Comparison of ENCODE assay signal across 19 cellular contexts in genomic region chr1:41762251-41762650, GRCh38.
DNase-seq lines count a peak whose midpoint lies in the region; ATAC-seq, FAIRE-seq and TF ChIP-seq lines count a peak whose summit lies in the region.
"Had no signal": no experiment of that assay in that cellular context is flagged by ENCODE, and none has a peak within 500 bp of the region (broad histone marks: within the 10 kb centered on the region; RNA-seq: fewer than 3 reads in every experiment).

No MANE protein-coding gene starts in this region.

- H3K23ac ChIP-seq in IMR-90 (ENCODE audit: low read depth, low read length) (no peak overlapping the region), H1 (ENCODE audit: insufficient read length) (no peak overlapping the region)

- H3K9me3 Mint-ChIP-seq in neural progenitor cell (no peaks in the 10 kb centered on the region), T-cell (peaks cover 2 to 11% (median 4%) of the 10 kb centered on the region in 3 donors)
- H3K9me3 Mint-ChIP-seq: CD8-positive, alpha-beta T cell; HFFc6 had no signal

- H2BK20ac ChIP-seq in IMR-90 (ENCODE audit: low read depth, low read length) (no peak overlapping the region), H1 (ENCODE audit: low read length) (no peak overlapping the region)

- no peak overlapping the region for H3K14ac ChIP-seq in IMR-90 (replicated peaks; ENCODE audit: low read depth, low read length)
- no peak overlapping the region for H3K14ac ChIP-seq in H1 (ENCODE audit: insufficient read length)

- H3K27me3 Mint-ChIP-seq in neural progenitor cell (ENCODE audit: insufficient read depth, low read depth) (peaks cover 7% of the 10 kb centered on the region), T-cell (no peaks in the 10 kb centered on the region)
- H3K27me3 Mint-ChIP-seq: IgD-negative memory B cell had no signal

- H4K5ac ChIP-seq in IMR-90 (ENCODE audit: low read depth, low read length) (no peak overlapping the region), H1 (ENCODE audit: insufficient read length, low read depth, low read length) (no peak overlapping the region)

- TF ChIP-seq CTCF in IMR-90 (conservative IDR thresholded peaks at IDR 0.05; ENCODE audit: low read depth, low read length) (no peak), H1 (IDR thresholded peaks at IDR 0.05; ENCODE audit: control extremely low read depth in 1 of 3, insufficient read depth in 1 of 3, low read depth in 1 of 3, low read length in 3 of 3) (peak; percentile 77 to 82 (median 81)), neural progenitor cell (IDR thresholded peaks at IDR 0.05) (peak; percentile 54)

- no peaks in the 10 kb centered on the region for H3K23me2 ChIP-seq in H1 (ENCODE audit: low read depth, low read length)

- POLR2A ChIA-PET in IMR-90 (lab: Charles Lee; ENCODE audit: unreplicated experiment) (no interaction called here), H1 (lab: Charles Lee; ENCODE audit: partially characterized antibody) (no interaction called here), T-cell (lab: Charles Lee) (no interaction called here)

- no peaks in the 10 kb centered on the region for H3K36me3 ChIP-seq in IMR-90 (ENCODE audit: control insufficient read depth, insufficient read depth, low read length)
- no peaks in the 10 kb centered on the region; a peak in 1 of 8 replicates for H3K36me3 ChIP-seq in H1 (ENCODE audit: control insufficient read depth in 2 of 4, insufficient read depth in 4 of 4, low read length in 3 of 4)
- H3K36me3 ChIP-seq in neural progenitor cell, result no peaks in the 10 kb centered on the region
- H3K36me3 ChIP-seq: BE2C had no signal

- H3K27ac ChIP-seq in IMR-90 (ENCODE audit: insufficient read depth, low read length) (no peak overlapping the region), H1 (ENCODE audit: low read depth, low read length) (no peak overlapping the region), neural progenitor cell (no peak overlapping the region)

- no peak overlapping the region for H2BK5ac ChIP-seq in IMR-90 (ENCODE audit: low read depth, low read length, poor library complexity, severe bottlenecking)
- no peak overlapping the region for H2BK5ac ChIP-seq in H1 (ENCODE audit: low read depth, low read length)

- intact Hi-C loops in IMR-90 (cut with micrococcal nuclease), result no loop called here

- no peak for TF ChIP-seq EP300 in H1 (IDR thresholded peaks at IDR 0.05; ENCODE audit: borderline replicate concordance in 1 of 2, low read depth in 2 of 2, low read length in 2 of 2)

- TF ChIP-seq RAD21 in IMR-90 (IDR thresholded peaks at IDR 0.05; ENCODE audit: low read length) (0 out of 2 replicates have a peak, but pooled peaks have one; percentile 3), H1 (IDR thresholded peaks at IDR 0.05 in 1 of 2, conservative IDR thresholded peaks at IDR 0.05 in 1 of 2; ENCODE audit: low read depth in 2 of 2, low read length in 2 of 2) (peak; percentile 88 to 90)

- TF ChIP-seq POLR2A in GM12891 (IDR thresholded peaks at IDR 0.05; ENCODE audit: low read depth, low read length) (no peak), IMR-90 (IDR thresholded peaks at IDR 0.05; ENCODE audit: low read depth, low read length) (no peak), H1 (IDR thresholded peaks at IDR 0.05; ENCODE audit: control extremely low read depth in 1 of 2, low read depth in 2 of 2, low read length in 2 of 2) (no peak)

- in situ Hi-C loops in IMR-90 (cut with MboI; ENCODE audit: low sequenced_read_pairs), result no loop called here

- H2BK12ac ChIP-seq in H1 (ENCODE audit: low read depth, low read length), result 0 out of 2 replicates have a peak overlapping the region, but pooled peaks have one; percentile 9

- DNase-seq in GM12891 (ENCODE audit: insufficient read length, low spot score) (no peak), IMR-90 (no peak), H1 (ENCODE audit: low read depth in 1 of 2, low spot score in 2 of 2) (no peak), neural progenitor cell (ENCODE audit: low spot score) (peak; percentile 47), T-cell (no peak), CD1c-positive myeloid dendritic cell (ENCODE audit: extremely low spot score) (no peak)
- DNase-seq: BE2C; CD8-positive, alpha-beta T cell; DMS79 treated with DMSO at 0.1 percent for 48 hours; HFFc6; NCI-H1417 treated with DMSO at 0.1 percent for 48 hours; NCI-H1930; NCI-H446 treated with DMSO at 0.1 percent for 48 hours; RPMI8226; SIG-M5 had no signal

- H3K4me2 ChIP-seq in IMR-90 (ENCODE audit: low read depth, low read length), result no peak overlapping the region
- H3K4me2 ChIP-seq in H1 (ENCODE audit: insufficient read depth in 1 of 2, low read depth in 2 of 2, low read length in 2 of 2), result no peak overlapping the region
- no peak overlapping the region for H3K4me2 ChIP-seq in neural progenitor cell

- no peak overlapping the region for H3K4me3 Mint-ChIP-seq in neural progenitor cell
- H3K4me3 Mint-ChIP-seq in T-cell, result no peak overlapping the region
- H3K4me3 Mint-ChIP-seq: CD8-positive, alpha-beta T cell; HFFc6; IgD-negative memory B cell had no signal

- H3K79me1 ChIP-seq in IMR-90 (ENCODE audit: low read depth in 1 of 2, low read length in 2 of 2) (no peaks in the 10 kb centered on the region), H1 (ENCODE audit: low read depth, low read length) (no peaks in the 10 kb centered on the region; the same call in 1 of the 2 replicates)

- no peak overlapping the region for H2AFZ ChIP-seq in IMR-90 (replicated peaks; ENCODE audit: low read length, poor library complexity)
- H2AFZ ChIP-seq in H1 (ENCODE audit: low read length), result no peak overlapping the region
- H2AFZ ChIP-seq in neural progenitor cell (replicated peaks), result no peak overlapping the region

- BruUV-seq in IMR-90 (replicated peaks; lab: Mats Ljungman, UMichigan), result no TSS peak

- no peak overlapping the region for H2AK9ac ChIP-seq in IMR-90 (replicated peaks; ENCODE audit: low read depth, low read length, poor library complexity)

- H3K4me3 ChIP-seq in IMR-90 (ENCODE audit: insufficient read depth, low read depth, low read length) (no peak overlapping the region), H1 (ENCODE audit: extremely low read depth in 1 of 4, insufficient read depth in 2 of 4, low read depth in 3 of 4, low read length in 4 of 4) (no peak overlapping the region), neural progenitor cell (no peak overlapping the region)

- H3K79me2 ChIP-seq in H1 (ENCODE audit: control insufficient read depth in 1 of 2, insufficient read depth in 2 of 2, low read length in 2 of 2), result no peaks in the 10 kb centered on the region; a peak in 1 of 4 replicates
- no peaks in the 10 kb centered on the region for H3K79me2 ChIP-seq in neural progenitor cell (ENCODE audit: low read depth)

- no peaks in the 10 kb centered on the region for H3K36me3 Mint-ChIP-seq in neural progenitor cell
- H3K36me3 Mint-ChIP-seq in T-cell, result no peaks in the 10 kb centered on the region
- H3K36me3 Mint-ChIP-seq: CD8-positive, alpha-beta T cell; IgD-negative memory B cell had no signal

- H3K4me1 Mint-ChIP-seq in neural progenitor cell (peaks cover 5% of the 10 kb centered on the region), T-cell (peaks cover 0 to 18% (median 10%) of the 10 kb centered on the region in 3 donors)

- H2AK5ac ChIP-seq in IMR-90 (ENCODE audit: low read depth, low read length) (no peak overlapping the region), H1 (ENCODE audit: low read depth, low read length) (no peak overlapping the region)

- 67% methylated on average over 3 of the region's 4 CpGs; no CpG with 5 or more reads in 1 of the 2 experiments for WGBS in IMR-90 (ENCODE audit: extremely low coverage in 2 of 2, insufficient read length in 1 of 2), 2 experiments
- WGBS in H1 (ENCODE audit: extremely low coverage in 1 of 2, insufficient coverage in 1 of 2, insufficient read length in 1 of 2, insufficient replicate concordance in 2 of 2, low coverage in 1 of 2, low lambda C conversion rate in 2 of 2, missing lambda C conversion rate in 1 of 2), 2 experiments, result 42% methylated on average over 4 of the region's 4 CpGs; no CpG with 5 or more reads in 1 of the 2 experiments

- H4K20me1 ChIP-seq in IMR-90 (ENCODE audit: insufficient read depth, low read length) (no peaks in the 10 kb centered on the region), H1 (replicated peaks in 1 of 2; ENCODE audit: control insufficient read depth in 1 of 2, insufficient read depth in 2 of 2, low read length in 2 of 2) (no peaks in the 10 kb centered on the region), neural progenitor cell (ENCODE audit: low read depth) (no peaks in the 10 kb centered on the region)

- peak; percentile 5 for FAIRE-seq in GM12891 (lab: Jason Lieb, UNC)
- FAIRE-seq in H1 (lab: Jason Lieb, UNC), result no peak
- FAIRE-seq: G401.6, GM18507 had no signal

- H3K9ac ChIP-seq in IMR-90 (ENCODE audit: low read depth, low read length), result no peak overlapping the region
- no peak overlapping the region for H3K9ac ChIP-seq in H1 (replicated peaks in 1 of 4; ENCODE audit: extremely low read depth in 1 of 4, low read depth in 3 of 4, low read length in 3 of 4)
- H3K9ac ChIP-seq in neural progenitor cell, result no peak overlapping the region

- H3K18ac ChIP-seq in IMR-90 (ENCODE audit: low read depth, low read length) (no peak overlapping the region), H1 (ENCODE audit: extremely low read depth, low read length) (no peak overlapping the region)

- H3K27me3 ChIP-seq in IMR-90 (ENCODE audit: control insufficient read depth, insufficient read depth, low read length) (peaks cover 6% of the 10 kb centered on the region; the same call in 1 of the 2 replicates), H1 (replicated peaks in 1 of 4; ENCODE audit: control insufficient read depth in 3 of 4, extremely low read depth in 1 of 4, insufficient read depth in 3 of 4, low read length in 3 of 4) (no peaks in the 10 kb centered on the region), neural progenitor cell (no peaks in the 10 kb centered on the region)
- H3K27me3 ChIP-seq: BE2C had no signal

- H3K4me1 ChIP-seq in IMR-90 (ENCODE audit: control insufficient read depth, insufficient read depth, low read length) (no peaks in the 10 kb centered on the region), H1 (replicated peaks in 1 of 4; ENCODE audit: control insufficient read depth in 3 of 4, insufficient read depth in 4 of 4, low read length in 3 of 4) (peaks cover 0 to 2% (median 0%) of the 10 kb centered on the region in 4 experiments; a peak in 2 of 7 replicates), neural progenitor cell (no peaks in the 10 kb centered on the region)
- H3K4me1 ChIP-seq: BE2C had no signal

- H4K8ac ChIP-seq in IMR-90 (ENCODE audit: low read depth in 2 of 2, low read length in 2 of 2) (no peak overlapping the region), H1 (ENCODE audit: extremely low read depth, insufficient read depth, low read length) (no peak overlapping the region)

- H3K9me3 ChIP-seq in IMR-90 (ENCODE audit: control insufficient read depth, insufficient read depth, low read length) (no peaks in the 10 kb centered on the region), H1 (ENCODE audit: insufficient read depth in 2 of 2, low read depth in 1 of 2, low read length in 1 of 2) (no peaks in the 10 kb centered on the region), neural progenitor cell (ENCODE audit: low read depth) (no peaks in the 10 kb centered on the region)
- H3K9me3 ChIP-seq: BE2C had no signal

- H3K4ac ChIP-seq in IMR-90 (ENCODE audit: low read depth, low read length) (no peak overlapping the region), H1 (replicated peaks; ENCODE audit: insufficient read length, low read depth, low read length) (no peak overlapping the region)

- no peak overlapping the region for H2BK15ac ChIP-seq in IMR-90 (ENCODE audit: low read depth, low read length)
- no peak overlapping the region for H2BK15ac ChIP-seq in H1 (ENCODE audit: low read length)

- ATAC-seq in IMR-90 (ENCODE audit: low read depth), result no peak
- ATAC-seq in T-cell (replicated peaks in 1 of 4), result no peak
- no peak for ATAC-seq in HG03442 (IDR thresholded peaks at IDR 0.05; ENCODE audit: unreplicated experiment)
- ATAC-seq: CD8-positive, alpha-beta T cell had no signal

- CTCF ChIA-PET in IMR-90 (lab: Yijun Ruan, JAX) (no interaction called here), H1 (lab: Charles Lee; ENCODE audit: partially characterized antibody) (interaction anchor here (0.7 to 1.2 kb wide), 5 partner anchors 15 to 188 kb away, joined by 3 to 6 read pairs (median 3); no protein-coding TSS in a partner anchor), T-cell (lab: Charles Lee) (no interaction called here)

- H3K56ac ChIP-seq in IMR-90 (ENCODE audit: extremely low read depth, insufficient read depth, low read length) (no peak overlapping the region), H1 (replicated peaks; ENCODE audit: insufficient read length, low read depth, low read length) (no peak overlapping the region)

- H4K91ac ChIP-seq in IMR-90 (ENCODE audit: insufficient read depth, low read depth, low read length) (no peak overlapping the region), H1 (replicated peaks; ENCODE audit: insufficient read length, low read length) (no peak overlapping the region)

- H3F3A ChIP-seq in neural progenitor cell (ENCODE audit: low read depth), result no peaks in the 10 kb centered on the region

- H3K27ac Mint-ChIP-seq in neural progenitor cell (no peak overlapping the region), T-cell (no peak overlapping the region)
- H3K27ac Mint-ChIP-seq: CD8-positive, alpha-beta T cell; HFFc6 had no signal

- dilution Hi-C loops in IMR-90 (cut with HindIII; ENCODE audit: low sequenced_read_pairs, unreplicated experiment), result no loop called here

- H3K9me1 ChIP-seq in IMR-90 (ENCODE audit: insufficient read depth, low read length), result 0 out of 2 replicates have a peak, but pooled peaks cover 5% of the 10 kb centered on the region

- H2BK120ac ChIP-seq in IMR-90 (ENCODE audit: low read depth, low read length), result no peak overlapping the region
- no peak overlapping the region for H2BK120ac ChIP-seq in H1 (replicated peaks; ENCODE audit: low read depth, low read length)
